Comparison of ENCODE assay signal across 8 cellular contexts in genomic region chr16:53434436-53435065, GRCh38. TPM values are rescaled to one million over a fixed set of nuclear protein-coding genes. Genes with fewer than 3 reads are reported as not detected.
DNase-seq lines count a peak whose midpoint lies in the region; ATAC-seq, FAIRE-seq and TF ChIP-seq lines count a peak whose summit lies in the region.

RBL2 (plus strand) TSS chr16:53434471; CDS start chr16:53434557, 86 bp downstream.

- ATAC-seq in A549 (peak; percentile 87 to 89), GM18511 (IDR thresholded peaks at IDR 0.05; ENCODE audit: unreplicated experiment) (peak; percentile 78), HG02973 (IDR thresholded peaks at IDR 0.05; ENCODE audit: unreplicated experiment) (peak; percentile 74), lung (ENCODE audit: insufficient read depth, low FRiP score) (peak; percentile 92)

- H3K4me2 ChIP-seq in A549 = peak within 1 kb of the TSS; percentile 92

- FAIRE-seq in A549 (lab: Jason Lieb, UNC) = no peak

- WGBS in A549 (ENCODE audit: missing lambda C conversion rate) = 3% methylated on average over 22 of the region's 85 CpGs
- 0% methylated on average over 77 to 85 of the region's 85 CpGs for WGBS in lung, 2 donors

- H3K27ac ChIP-seq in A549 (peak within 1 kb of the TSS; percentile 87 to 90), dorsolateral prefrontal cortex (peak within 1 kb of the TSS; percentile 38 to 98 (median 95)), lung (ENCODE audit: low read depth in 1 of 2, low read length in 1 of 2) (peak within 1 kb of the TSS; percentile 96 to 100)

- no peak for TF ChIP-seq EP300 in A549 (IDR thresholded peaks at IDR 0.05)

- TF ChIP-seq RAD21 in A549 (conservative IDR thresholded peaks at IDR 0.05 in 1 of 2, IDR thresholded peaks at IDR 0.05 in 1 of 2) = no peak

- H3K9me3 ChIP-seq in A549 (0 out of 3 replicates have a peak, but pooled peaks cover 5% of the 10 kb centered on the region), lung (ENCODE audit: control insufficient read depth in 2 of 2, insufficient read depth in 1 of 2, low read length in 1 of 2) (no peaks in the 10 kb centered on the region)

- intact Hi-C loops in dorsolateral prefrontal cortex (cut with DNase I) = loop anchor here (1.0 to 2.0 kb wide), 3 partner anchors 68 to 76 kb away; partner anchors contain the start of gene AKTIP (in 2 of the 2)

- CTCF ChIA-PET in A549 (lab: Yijun Ruan, JAX) = no interaction called here

- peak; percentile 50 for TF ChIP-seq POLR2A in A549 (IDR thresholded peaks at IDR 0.05; ENCODE audit: low read length)

- H3K36me3 ChIP-seq in lung (ENCODE audit: control insufficient read depth in 2 of 2, insufficient read depth in 2 of 2, low read length in 2 of 2) = no peaks in the 10 kb centered on the region

- H3K27me3 ChIP-seq in dorsolateral prefrontal cortex (no peaks in the 10 kb centered on the region), lung (ENCODE audit: control insufficient read depth, insufficient read depth) (no peaks in the 10 kb centered on the region)

- no peak for TF ChIP-seq CTCF in A549 (IDR thresholded peaks at IDR 0.05)
- peak in 19 of 56 donors; percentile 2 to 55 (median 24) for TF ChIP-seq CTCF in dorsolateral prefrontal cortex (IDR thresholded peaks at IDR 0.05 in 54 of 56, conservative IDR thresholded peaks at IDR 0.05 in 2 of 56; ENCODE audit: low read depth in 1 of 56, partially characterized antibody in 56 of 56)
- TF ChIP-seq CTCF in lung (IDR thresholded peaks at IDR 0.05; ENCODE audit: control extremely low read depth, extremely low read depth) = no peak

- H3K4me3 ChIP-seq in A549 = peak within 1 kb of the TSS; percentile 89
- H3K4me3 ChIP-seq in dorsolateral prefrontal cortex = peak within 1 kb of the TSS; percentile 73 to 100 (median 97)
- peak within 1 kb of the TSS; percentile 100 for H3K4me3 ChIP-seq in lung

- POLR2A ChIA-PET in A549 (lab: Yijun Ruan, JAX) = no interaction called here

- H3K4me1 ChIP-seq in A549 (peaks cover 9% of the 10 kb centered on the region; the same call in 2 of the 3 replicates), lung (ENCODE audit: control insufficient read depth in 2 of 2, insufficient read depth in 2 of 2, low read length in 2 of 2) (no peaks in the 10 kb centered on the region)

- peak; percentile 16 to 89 for DNase-seq in A549 (ENCODE audit: low read depth in 1 of 2, low spot score in 1 of 2)
- peak; percentile 1 for DNase-seq in NCI-H345 treated with DMSO at 0.1 percent for 48 hours (lab: John Stamatoyannopoulos, UW; ENCODE audit: unreplicated experiment)
- peak; percentile 67 to 83 for DNase-seq in activated CD4-positive, alpha-beta T cell treated with anti-CD3 and anti-CD28 coated beads, Interleukin-2, amount 50 U/mL, for 48 hours
- DNase-seq in dorsolateral prefrontal cortex = peak; percentile 57 to 89 (median 73)
- peak; percentile 88 for DNase-seq in lung (ENCODE audit: low spot score)
- peak; percentile 52 for DNase-seq in stimulated activated CD8-positive, alpha-beta memory T cell treated with anti-CD3 and anti-CD28 coated beads, Interleukin-12 subunit alpha, Interleukin-12 subunit beta, amount 100 ng/mL, for 1 hour (ENCODE audit: low read depth)

TF ChIP-seq in A549, 52 proteins besides CTCF, POLR2A, EP300 and RAD21:
- peak in 1 of 2 experiments; percentile 77; a peak in 2 of 5 replicates for TF ChIP-seq JUN (IDR thresholded peaks at IDR 0.05)
- peak; percentile 81 for TF ChIP-seq PHF8 (IDR thresholded peaks at IDR 0.05; ENCODE audit: borderline replicate concordance, low read depth)
- TF ChIP-seq BHLHE40 (IDR thresholded peaks at IDR 0.05; ENCODE audit: low read depth, low read length) = no peak
- no peak for TF ChIP-seq HOXB13 (CRISPR knock-in tag; IDR thresholded peaks at IDR 0.05; ENCODE audit: low read depth)
- TF ChIP-seq RNF2 (IDR thresholded peaks at IDR 0.05; ENCODE audit: borderline replicate concordance, low read depth) = no peak
- TF ChIP-seq E2F6 (IDR thresholded peaks at IDR 0.05; ENCODE audit: borderline replicate concordance, low read depth) = 0 out of 2 replicates have a peak, but pooled peaks have one; percentile 50
- TF ChIP-seq MAX (IDR thresholded peaks at IDR 0.05) = peak; percentile 56

RNA-seq across cellular contexts. Expression of gene RBL2, which starts in this region (rescaled TPM):
- polyA plus RNA-seq in A549 (2011; rRNA removed) (44.3 and 45.0 TPM in 2 replicates), A549 (2017; fragmentation: RNase III; extraction: RNeasy Plus Mini Kit Qiagen cat#74134 plus additional on column Dnase treatment) (15.3 to 18.0 TPM (median 17.2 TPM) in 3 replicates), lung (10 to 100 TPM; 30.8 to 35.9 TPM)
- 11.8 and 14.9 TPM in 2 replicates for polyA plus RNA-seq in A549 (2012; cell fraction: cytosol; rRNA removed)
- 13.8 and 14.7 TPM in 2 replicates for polyA plus RNA-seq in A549 (2012; cell fraction: nucleus; rRNA removed)
- polyA minus RNA-seq in A549 (2011; rRNA and poly(A)+ RNA removed) = 54.9 and 66.5 TPM in 2 replicates
- total RNA-seq in dorsolateral prefrontal cortex (100 to 1,000 TPM in 4 of 120 experiments, 10 to 100 TPM in 116; 47.8 to 113 (median 73.9) TPM), lung (100 to 1,000 TPM in 1 of 2 donors, 10 to 100 TPM in 1; 58.0 to 165 TPM)

Comparison
In these comparisons a context has a peak if more than half of its experiments do, and no peak if none do; other contexts are left out.
1. Peak in every context shown above with its lines: DNase-seq, ATAC-seq, H3K4me3 ChIP-seq and H3K27ac ChIP-seq.
2. DNase-seq: peak in every context shown above with its lines; median percentile 88 in lung; 75 in activated CD4-positive, alpha-beta T cell treated with anti-CD3 and anti-CD28 coated beads, Interleukin-2, amount 50 U/mL, for 48 hours; 73 in dorsolateral prefrontal cortex; 52 in A549; 52 in stimulated activated CD8-positive, alpha-beta memory T cell treated with anti-CD3 and anti-CD28 coated beads, Interleukin-12 subunit alpha, Interleukin-12 subunit beta, amount 100 ng/mL, for 1 hour; 1 in NCI-H345 treated with DMSO at 0.1 percent for 48 hours.